Comparison of ENCODE assay signal across 1 cellular context in genomic region chr7:106049139-106049725, GRCh38.
TF ChIP-seq lines count a peak whose summit lies in the region.

No MANE protein-coding gene starts in this region.

TF ChIP-seq in IMR-90, 13 proteins besides CTCF, POLR2A, EP300 and RAD21:
- TF ChIP-seq MAFK (IDR thresholded peaks at IDR 0.05; ENCODE audit: low read depth, low read length) (no peak), MXI1 (IDR thresholded peaks at IDR 0.05; ENCODE audit: borderline replicate concordance, low read depth, low read length) (no peak), RCOR1 (IDR thresholded peaks at IDR 0.05; ENCODE audit: insufficient replicate concordance, low read length) (no peak), MAZ (IDR thresholded peaks at IDR 0.05; ENCODE audit: borderline replicate concordance, low read depth, low read length) (no peak), BHLHE40 (IDR thresholded peaks at IDR 0.05; ENCODE audit: low read depth, low read length) (no peak), SMC3 (IDR thresholded peaks at IDR 0.05; ENCODE audit: low read depth, low read length) (no peak)
